ENCODE assay signal across 8 cellular contexts in the genomic region with DNA sequence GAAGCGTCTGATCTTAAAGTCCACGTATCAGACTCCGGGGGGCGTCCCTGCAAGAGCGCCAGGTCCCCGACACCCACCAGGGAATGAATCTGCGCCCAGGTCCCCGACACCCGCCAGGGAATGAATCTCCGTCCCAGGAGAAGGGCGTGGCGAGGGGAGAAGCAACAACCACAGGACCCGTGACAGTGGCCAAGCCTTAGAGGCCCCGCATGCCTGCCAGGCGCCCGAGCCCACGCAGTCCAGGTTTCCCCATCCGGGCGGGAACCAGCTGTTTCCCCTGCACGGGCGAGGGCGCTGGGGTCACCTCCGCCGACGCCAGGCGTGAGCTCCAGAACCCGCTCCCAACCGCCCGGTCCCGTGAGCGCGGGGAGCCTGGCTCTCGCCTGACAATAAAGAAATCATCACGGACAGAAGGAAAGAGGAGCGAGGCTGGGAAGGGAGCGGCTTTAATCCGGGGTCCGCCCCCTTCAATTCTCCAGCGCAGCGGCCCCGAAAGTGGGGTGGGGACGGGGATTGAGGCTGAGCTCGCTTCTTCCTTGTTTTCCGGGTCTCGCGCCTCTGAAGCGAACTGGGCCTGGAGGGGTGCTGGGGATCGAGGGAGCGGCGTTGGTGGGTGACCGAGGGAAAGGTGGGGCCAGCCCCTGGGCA. TPM values are rescaled to one million over a fixed set of nuclear protein-coding genes. Genes with fewer than 3 reads are reported as not detected.
DNase-seq lines count a peak whose midpoint lies in the region; ATAC-seq and TF ChIP-seq lines count a peak whose summit lies in the region.

No MANE protein-coding gene starts in this region.

- H3K4me3 ChIP-seq in mucosa of descending colon (no peak overlapping the region), Karpas-422 (ENCODE audit: low read length) (no peak overlapping the region)

- no peak overlapping the region for H3K4me2 ChIP-seq in Karpas-422 (ENCODE audit: low read depth, low read length, poor library complexity, severe bottlenecking)

- no peak for TF ChIP-seq CTCF in mucosa of descending colon (IDR thresholded peaks at IDR 0.05)

- DNase-seq in CD1c-positive myeloid dendritic cell (ENCODE audit: extremely low spot score) (peak; percentile 48), mucosa of descending colon (peak in 1 of 3 donors; percentile 43), Karpas-422 (no peak)

- no peaks in the 10 kb centered on the region for H4K20me1 ChIP-seq in Karpas-422 (ENCODE audit: insufficient read depth, low read depth, low read length)

- no peak overlapping the region for H2AFZ ChIP-seq in Karpas-422 (ENCODE audit: low read length)

- H3K9me3 ChIP-seq in mucosa of descending colon (no peaks in the 10 kb centered on the region), Karpas-422 (ENCODE audit: low read length) (no peaks in the 10 kb centered on the region)

- no peaks in the 10 kb centered on the region for H3K27me3 ChIP-seq in Karpas-422 (ENCODE audit: low read length)

- ATAC-seq in mucosa of descending colon (peak; percentile 18), HG03521 (IDR thresholded peaks at IDR 0.05; ENCODE audit: unreplicated experiment) (no peak), GM21723 (IDR thresholded peaks at IDR 0.05; ENCODE audit: unreplicated experiment) (no peak), HG03108 (IDR thresholded peaks at IDR 0.05; ENCODE audit: unreplicated experiment) (no peak)

- H3K27me3 Mint-ChIP-seq in IgD-negative memory B cell: peaks cover 58% of the 10 kb centered on the region
- H3K27me3 Mint-ChIP-seq in dendritic cell treated with granulocyte-macrophage colony-stimulating factor and Interleukin-4, amounts not matched to agents 40 ng/mL and 50 ng/mL, for 4 days: peaks cover 89% of the 10 kb centered on the region

- peak overlapping the region in 1 of 3 donors; percentile 13 for H3K27ac Mint-ChIP-seq in IgD-negative memory B cell
- peak overlapping the region; percentile 17 for H3K27ac Mint-ChIP-seq in dendritic cell treated with granulocyte-macrophage colony-stimulating factor and Interleukin-4, amounts not matched to agents 40 ng/mL and 50 ng/mL, for 4 days

- intact Hi-C loops in dendritic cell treated with granulocyte-macrophage colony-stimulating factor and Interleukin-4, amounts not matched to agents 40 ng/mL and 50 ng/mL, for 4 days (cut with micrococcal nuclease): loop anchor here (1.0 to 2.0 kb wide), 2 partner anchors 29 to 351 kb away; a partner anchor contains a TSS
- intact Hi-C loops in mucosa of descending colon (cut with DNase I, micrococcal nuclease): no loop called here

- H3K9me2 ChIP-seq in Karpas-422 (replicated peaks; ENCODE audit: insufficient read depth, low read length): no peaks in the 10 kb centered on the region

- H3K4me1 ChIP-seq in mucosa of descending colon (ENCODE audit: low read depth) (peaks cover 17% of the 10 kb centered on the region), Karpas-422 (ENCODE audit: low read length) (no peaks in the 10 kb centered on the region)

- no peaks in the 10 kb centered on the region for H3K36me3 Mint-ChIP-seq in IgD-negative memory B cell
- H3K36me3 Mint-ChIP-seq in dendritic cell treated with granulocyte-macrophage colony-stimulating factor and Interleukin-4, amounts not matched to agents 40 ng/mL and 50 ng/mL, for 4 days (ENCODE audit: low read depth): no peaks in the 10 kb centered on the region

- no peak overlapping the region for H3K27ac ChIP-seq in Karpas-422 (ENCODE audit: low read length)

- no peaks in the 10 kb centered on the region for H3K36me3 ChIP-seq in mucosa of descending colon (ENCODE audit: low read depth)
- no peaks in the 10 kb centered on the region for H3K36me3 ChIP-seq in Karpas-422 (ENCODE audit: insufficient read depth, low read length)

- peak overlapping the region; percentile 76 to 88 (median 82) for H3K4me3 Mint-ChIP-seq in IgD-negative memory B cell
- peak overlapping the region; percentile 86 for H3K4me3 Mint-ChIP-seq in dendritic cell treated with granulocyte-macrophage colony-stimulating factor and Interleukin-4, amounts not matched to agents 40 ng/mL and 50 ng/mL, for 4 days

- H3K9ac ChIP-seq in Karpas-422 (ENCODE audit: low read length): no peak overlapping the region

- H3K4me1 Mint-ChIP-seq in IgD-negative memory B cell: peaks cover 0 to 3% (median 2%) of the 10 kb centered on the region in 3 donors
- H3K4me1 Mint-ChIP-seq in dendritic cell treated with granulocyte-macrophage colony-stimulating factor and Interleukin-4, amounts not matched to agents 40 ng/mL and 50 ng/mL, for 4 days (ENCODE audit: low read depth): peaks cover 20% of the 10 kb centered on the region

- peaks cover 0 to 1% (median 0%) of the 10 kb centered on the region in 3 donors for H3K9me3 Mint-ChIP-seq in IgD-negative memory B cell
- no peaks in the 10 kb centered on the region for H3K9me3 Mint-ChIP-seq in dendritic cell treated with granulocyte-macrophage colony-stimulating factor and Interleukin-4, amounts not matched to agents 40 ng/mL and 50 ng/mL, for 4 days

- H3K79me2 ChIP-seq in Karpas-422 (ENCODE audit: low read length): no peaks in the 10 kb centered on the region

RNA-seq across cellular contexts. Expression of a gene that starts 29.0 kb away (rescaled TPM):
- 12.4 TPM for polyA plus RNA-seq in IgD-negative memory B cell
- total RNA-seq in mucosa of descending colon: 10 to 100 TPM; 11.0 to 14.5 (median 12.4) TPM
- 9.7 and 12.1 TPM in 2 replicates for total RNA-seq in Karpas-422 (2014; rRNA removed; shearing (Covaris generic); ENCODE audit: low replicate concordance)
